Comparison of ENCODE assay signal across 8 cellular contexts in genomic region chr2:146927080-146927714, GRCh38.
DNase-seq lines count a peak whose midpoint lies in the region; ATAC-seq and TF ChIP-seq lines count a peak whose summit lies in the region.

No MANE protein-coding gene starts in this region.

- H3K27me3 ChIP-seq in MG63 = no peaks in the 10 kb centered on the region

- no peaks in the 10 kb centered on the region for H3K9me3 ChIP-seq in MG63

- DNase-seq in GM10266 (ENCODE audit: extremely low spot score) = no peak
- peak; percentile 37 for DNase-seq in MG63
- DNase-seq in astrocyte of the cerebellum (ENCODE audit: low read depth) = peak; percentile 57
- DNase-seq in inferior parietal cortex (ENCODE audit: extremely low spot score) = peak; percentile 56
- peak; percentile 68 for DNase-seq in superior temporal gyrus (ENCODE audit: extremely low spot score)
- no peak for DNase-seq in T1000 (lab: John Stamatoyannopoulos, UW)

- peak; percentile 37 for TF ChIP-seq CTCF in GM10266 (IDR thresholded peaks at IDR 0.05; ENCODE audit: control insufficient read depth, insufficient read depth, low read depth, missing control alignments)
- TF ChIP-seq CTCF in astrocyte of the cerebellum (IDR thresholded peaks at IDR 0.05; ENCODE audit: low read depth, low read length, missing control alignments) = peak; percentile 88

- in situ Hi-C loops in astrocyte of the cerebellum (cut with HindIII; ENCODE audit: low sequenced_read_pairs) = no loop called here

- no peak overlapping the region for H3K4me3 ChIP-seq in MG63
- no peak overlapping the region for H3K4me3 ChIP-seq in astrocyte of the cerebellum (ENCODE audit: low read depth, low read length)

- ATAC-seq in GM21381 (IDR thresholded peaks at IDR 0.05; ENCODE audit: unreplicated experiment) (no peak), HG03571 (IDR thresholded peaks at IDR 0.05; ENCODE audit: unreplicated experiment) (no peak)

- no peaks in the 10 kb centered on the region for H3K36me3 ChIP-seq in MG63

Comparison
In these comparisons a context has a peak if more than half of its experiments do, and no peak if none do; other contexts are left out.
1. DNase-seq: peak in MG63 (single experiment), astrocyte of the cerebellum (single experiment), inferior parietal cortex (single experiment) and superior temporal gyrus (single experiment); none in GM10266 (single experiment) and T1000 (single experiment).